ENCODE assay signal across 8 cellular contexts in the genomic region with DNA sequence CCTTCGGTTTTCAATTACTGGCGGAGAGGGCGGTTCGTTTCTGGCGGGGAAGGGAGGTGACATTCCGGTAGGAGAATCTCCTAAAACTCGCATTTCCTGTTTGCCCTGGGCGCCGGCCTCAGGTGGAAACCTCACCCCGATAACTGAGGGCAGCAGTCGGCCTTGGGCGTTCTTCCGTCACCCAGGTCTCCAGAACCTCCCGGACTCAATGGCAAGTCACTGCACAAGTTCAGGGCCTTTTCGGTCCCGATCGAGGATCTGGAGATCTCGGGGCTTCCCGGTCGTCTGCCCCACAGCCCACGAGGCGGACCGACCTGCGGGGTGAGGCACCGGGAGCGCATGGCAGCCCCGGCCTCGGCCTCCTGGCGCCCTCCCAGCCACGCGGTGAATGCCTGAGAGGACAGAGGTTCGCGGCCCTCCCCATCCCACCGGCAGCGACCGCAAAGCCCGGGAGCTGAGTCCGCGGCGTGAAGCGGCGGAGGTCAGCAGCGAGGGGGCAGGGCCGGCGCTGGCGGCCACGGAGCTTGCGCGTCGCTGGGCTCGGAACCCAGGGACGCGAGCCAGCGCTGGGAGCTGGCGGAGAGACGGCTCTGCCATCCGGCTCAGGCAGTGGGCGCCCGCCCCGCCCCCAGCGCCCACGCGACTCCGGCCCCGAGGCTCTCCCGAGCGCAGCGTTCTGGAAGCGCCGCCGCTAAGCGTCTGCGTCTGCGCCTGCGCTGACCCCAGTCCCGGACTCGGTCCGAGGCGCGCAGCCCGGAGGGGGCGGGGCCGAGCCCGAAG. TPM values are rescaled to one million over a fixed set of nuclear protein-coding genes. Genes with fewer than 3 reads are reported as not detected.
A peak's percentile ranks its signal among the peaks of the same experiment; 100 is the strongest.
DNase-seq lines count a peak whose midpoint lies in the region; ATAC-seq and TF ChIP-seq lines count a peak whose summit lies in the region.

No MANE protein-coding gene starts in this region.

- peak overlapping the region; percentile 50 for H3K27ac Mint-ChIP-seq in Calu3 (ENCODE audit: unreplicated experiment)

- peaks cover 19% of the 10 kb centered on the region for H3K4me1 Mint-ChIP-seq in Calu3 (ENCODE audit: low read depth, unreplicated experiment)

- H3K4me1 ChIP-seq in HUES6 (ENCODE audit: control insufficient read depth, insufficient read depth, low read length) (no peaks in the 10 kb centered on the region), OCI-LY7 (ENCODE audit: insufficient read depth, low read length, poor library complexity, severe bottlenecking) (peaks cover 10% of the 10 kb centered on the region), mucosa of rectum (ENCODE audit: control insufficient read depth in 2 of 2, insufficient read depth in 2 of 2, low read length in 2 of 2) (peaks cover 4 to 7% of the 10 kb centered on the region in 2 donors)

- no peaks in the 10 kb centered on the region for H4K20me1 ChIP-seq in OCI-LY7 (ENCODE audit: insufficient read depth, low read length)

- peak overlapping the region; percentile 78 for H3K4me2 ChIP-seq in OCI-LY7 (ENCODE audit: low read length)

- H3K36me3 ChIP-seq in HUES6 (ENCODE audit: control insufficient read depth, insufficient read depth, low read length), result no peaks in the 10 kb centered on the region
- no peaks in the 10 kb centered on the region for H3K36me3 ChIP-seq in OCI-LY7 (ENCODE audit: insufficient read depth, low read length)
- H3K36me3 ChIP-seq in mucosa of rectum (ENCODE audit: control insufficient read depth in 2 of 2, insufficient read depth in 2 of 2, low read length in 2 of 2), result no peaks in the 10 kb centered on the region

- BruUV-seq in Calu3 (replicated peaks; lab: Mats Ljungman, UMichigan) (TSS peak; percentile 82), OCI-LY7 (replicated peaks; lab: Mats Ljungman, UMichigan) (no TSS peak)

- intact Hi-C loops in Calu3 (cut with micrococcal nuclease; ENCODE audit: unreplicated experiment), result no loop called here
- intact Hi-C loops in OCI-LY7 (cut with micrococcal nuclease; ENCODE audit: unreplicated experiment), result no loop called here

- TF ChIP-seq POLR2A in erythroblast (IDR thresholded peaks at IDR 0.05; ENCODE audit: low read length), result peak; percentile 78

- peak overlapping the region; percentile 87 for H2AFZ ChIP-seq in OCI-LY7 (ENCODE audit: low read length)

- CTCF ChIA-PET in Calu3 (lab: Charles Lee) (interaction anchor here (0.7 to 1.2 kb wide), 5 partner anchors 17 to 199 kb away, joined by 3 to 4 read pairs (median 3); partner anchors contain the start of gene TFAP4), OCI-LY7 (lab: Charles Lee; ENCODE audit: unreplicated experiment) (interaction anchor here (0.9 kb wide), 1 partner anchor 460 kb away, joined by 3 read pairs; no protein-coding TSS in a partner anchor)

- no peaks in the 10 kb centered on the region for H3K27me3 ChIP-seq in HUES6 (ENCODE audit: control insufficient read depth, insufficient read depth, low read length)
- peaks cover 0 to 3% of the 10 kb centered on the region in 2 donors for H3K27me3 ChIP-seq in mucosa of rectum (ENCODE audit: control insufficient read depth in 2 of 2, insufficient read depth in 2 of 2, low read length in 2 of 2)

- peak overlapping the region; percentile 87 for H3K27ac ChIP-seq in HUES6 (ENCODE audit: low read depth, low read length)
- no peak overlapping the region for H3K27ac ChIP-seq in OCI-LY7 (ENCODE audit: low read depth, low read length, poor library complexity, severe bottlenecking)
- H3K27ac ChIP-seq in mucosa of rectum (ENCODE audit: low read depth in 2 of 2, low read length in 2 of 2), result peak overlapping the region; percentile 92 to 93

- peak overlapping the region; percentile 86 for H3K4me3 ChIP-seq in HUES6 (ENCODE audit: low read depth, low read length)
- peak overlapping the region; percentile 67 for H3K4me3 ChIP-seq in OCI-LY7 (ENCODE audit: low read depth, low read length, poor library complexity, severe bottlenecking)
- peak overlapping the region; percentile 82 to 84 for H3K4me3 ChIP-seq in mucosa of rectum (ENCODE audit: low read length in 2 of 2)

- peak; percentile 99 for DNase-seq in Calu3
- DNase-seq in OCI-LY7 (ENCODE audit: low spot score), result peak; percentile 90
- DNase-seq in activated T-cell treated with anti-CD3 and anti-CD28 coated beads, Interleukin-2, amount 50 U/mL, for 1 hour, result peak; percentile 87
- DNase-seq in erythroblast (lab: John Stamatoyannopoulos, UW), result peak; percentile 91 to 95
- DNase-seq in stimulated activated CD8-positive, alpha-beta memory T cell treated with anti-CD3 and anti-CD28 coated beads, Interleukin-4, amount 100 ng/mL, for 4 hours (ENCODE audit: low read depth in 2 of 2, low spot score in 1 of 2), result peak; percentile 3 to 79

- ATAC-seq in GM21423 (IDR thresholded peaks at IDR 0.05; ENCODE audit: unreplicated experiment), result peak; percentile 77

- no peaks in the 10 kb centered on the region for H3K9me3 Mint-ChIP-seq in Calu3 (ENCODE audit: low read depth, unreplicated experiment)

- no peaks in the 10 kb centered on the region for H3K9me2 ChIP-seq in OCI-LY7 (ENCODE audit: insufficient read depth, low read length)

- TF ChIP-seq CTCF in Calu3 (IDR thresholded peaks at IDR 0.05; ENCODE audit: unreplicated experiment), result no peak
- no peak for TF ChIP-seq CTCF in OCI-LY7 (conservative IDR thresholded peaks at IDR 0.05; ENCODE audit: low read length)

- no peaks in the 10 kb centered on the region for H3K79me2 ChIP-seq in OCI-LY7 (ENCODE audit: insufficient read depth, low read depth, low read length)

- H3K4me3 Mint-ChIP-seq in Calu3 (ENCODE audit: low read depth, unreplicated experiment), result peak overlapping the region; percentile 63

- peaks cover 17% of the 10 kb centered on the region for H3K27me3 Mint-ChIP-seq in Calu3 (ENCODE audit: unreplicated experiment)

- H3K9ac ChIP-seq in HUES6 (ENCODE audit: low read length) (peak overlapping the region; percentile 88), mucosa of rectum (ENCODE audit: low read depth in 1 of 2, low read length in 2 of 2) (peak overlapping the region; percentile 72 to 89)

- no peaks in the 10 kb centered on the region for H3K9me3 ChIP-seq in HUES6 (ENCODE audit: control insufficient read depth, insufficient read depth, low read depth, low read length)
- H3K9me3 ChIP-seq in OCI-LY7 (ENCODE audit: low read length), result no peaks in the 10 kb centered on the region
- H3K9me3 ChIP-seq in mucosa of rectum (ENCODE audit: control insufficient read depth in 2 of 2, low read length in 2 of 2), result no peaks in the 10 kb centered on the region

- peaks cover 21% of the 10 kb centered on the region for H3K36me3 Mint-ChIP-seq in Calu3 (ENCODE audit: insufficient read depth, unreplicated experiment)

- POLR2A ChIA-PET in OCI-LY7 (lab: Charles Lee), result no interaction called here

RNA-seq across cellular contexts. Expression of gene SRL, which starts 58.4 kb away (rescaled TPM):
- total RNA-seq in Calu3 (2022) (0.12 TPM in 1 of 2 replicates, not detected in the other), OCI-LY7 (2022) (not detected in 2 replicates)
- not detected in 2 replicates for total RNA-seq in OCI-LY7 (2014; rRNA removed; shearing (Covaris generic))

Comparison
In these comparisons a context has a peak if more than half of its experiments do, and no peak if none do; other contexts are left out.
1. DNase-seq: peak in every context shown above with its lines; median percentile 99 in Calu3; 93 in erythroblast; 90 in OCI-LY7; 87 in activated T-cell treated with anti-CD3 and anti-CD28 coated beads, Interleukin-2, amount 50 U/mL, for 1 hour; 41 in stimulated activated CD8-positive, alpha-beta memory T cell treated with anti-CD3 and anti-CD28 coated beads, Interleukin-4, amount 100 ng/mL, for 4 hours.